Comparison of ENCODE assay signal across 8 cellular contexts in the genomic region with DNA sequence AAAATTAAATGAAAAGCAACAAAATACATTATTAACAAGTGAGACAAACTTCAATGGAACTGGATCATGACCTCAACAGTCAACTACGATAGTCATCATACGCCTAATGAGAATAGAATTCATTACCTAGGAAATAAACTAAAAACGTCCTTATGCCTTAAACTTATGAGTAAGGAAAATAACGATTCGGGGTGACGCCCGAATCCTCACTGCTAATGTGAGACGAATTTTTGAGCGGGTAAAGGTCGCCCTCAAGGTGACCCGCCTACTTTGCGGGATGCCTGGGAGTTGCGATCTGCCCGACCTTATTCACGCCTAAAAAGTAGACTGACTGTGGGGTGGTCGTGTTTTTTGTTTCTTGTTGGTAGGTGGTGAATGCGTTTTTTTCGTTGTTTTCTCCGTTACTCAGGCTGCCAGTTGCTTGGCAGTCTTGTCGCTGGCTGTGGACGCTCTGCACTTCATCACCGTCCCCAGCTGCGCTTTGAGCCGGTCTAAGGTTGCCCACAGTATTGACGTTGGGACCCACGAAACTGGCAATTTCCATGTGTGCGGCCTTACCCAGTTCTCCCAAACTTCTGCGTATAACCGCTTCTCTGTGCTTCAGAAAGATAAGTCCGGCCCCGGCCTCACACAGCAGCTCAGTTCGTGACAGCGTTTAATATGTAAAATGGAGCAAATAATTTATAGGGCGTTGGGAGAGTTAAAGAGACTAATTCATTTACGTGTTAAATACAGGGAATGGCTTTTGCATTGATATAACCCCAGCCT. TPM values are rescaled to one million over a fixed set of nuclear protein-coding genes. Genes with fewer than 3 reads are reported as not detected.
A peak's percentile ranks its signal among the peaks of the same experiment; 100 is the strongest.
DNase-seq lines count a peak whose midpoint lies in the region; ATAC-seq and FAIRE-seq lines count a peak whose summit lies in the region.

No MANE protein-coding gene starts in this region.

- H3K27me3 Mint-ChIP-seq in activated CD4-positive, alpha-beta T cell treated with anti-CD3 and anti-CD28 coated beads for 36 hours: no peaks in the 10 kb centered on the region

- no peaks in the 10 kb centered on the region for H3K9me3 Mint-ChIP-seq in activated CD4-positive, alpha-beta T cell treated with anti-CD3 and anti-CD28 coated beads for 36 hours (ENCODE audit: low read depth)

- FAIRE-seq in colon (lab: Jason Lieb, UNC): peak; percentile 18

- peaks cover 29% of the 10 kb centered on the region for H3K36me3 Mint-ChIP-seq in activated CD4-positive, alpha-beta T cell treated with anti-CD3 and anti-CD28 coated beads for 36 hours (ENCODE audit: low read depth)

- peaks cover 48% of the 10 kb centered on the region for H3K4me1 Mint-ChIP-seq in activated CD4-positive, alpha-beta T cell treated with anti-CD3 and anti-CD28 coated beads for 36 hours

- H3K4me3 Mint-ChIP-seq in activated CD4-positive, alpha-beta T cell treated with anti-CD3 and anti-CD28 coated beads for 36 hours: peak overlapping the region; percentile 97

- peak overlapping the region; percentile 99 for H3K27ac Mint-ChIP-seq in activated CD4-positive, alpha-beta T cell treated with anti-CD3 and anti-CD28 coated beads for 36 hours

- ATAC-seq in GM19043 (IDR thresholded peaks at IDR 0.05; ENCODE audit: low read depth, unreplicated experiment) (peak; percentile 50), HG03378 (IDR thresholded peaks at IDR 0.05; ENCODE audit: unreplicated experiment) (peak; percentile 52), left lobe of liver (peak; percentile 69)
- ATAC-seq in activated CD4-positive, alpha-beta T cell treated with anti-CD3 and anti-CD28 coated beads for 36 hours: peak; percentile 82

- intact Hi-C loops in activated CD4-positive, alpha-beta T cell treated with anti-CD3 and anti-CD28 coated beads for 36 hours (cut with DNase I, micrococcal nuclease): loop anchor here (1.0 to 10.0 kb wide), 12 partner anchors 34 to 1330 kb away; a partner anchor contains a TSS

- DNase-seq in AG20443 (ENCODE audit: low spot score): peak; percentile 83
- DNase-seq in NCI-H510A (lab: John Stamatoyannopoulos, UW): peak; percentile 69
- peak; percentile 94 for DNase-seq in activated CD4-positive, alpha-beta T cell treated with anti-CD3 and anti-CD28 coated beads for 36 hours
- peak; percentile 91 for DNase-seq in left lobe of liver (ENCODE audit: low spot score)
- peak; percentile 84 to 91 for DNase-seq in stimulated activated CD4-positive, alpha-beta T cell treated with anti-CD3 and anti-CD28 coated beads, Interleukin-2, amount 100 ng/mL, for 24 hours

- CTCF ChIA-PET in activated CD4-positive, alpha-beta T cell treated with anti-CD3 and anti-CD28 coated beads for 36 hours (lab: Charles Lee): interaction anchor here (0.8 kb wide), 1 partner anchor 81 kb away, joined by 3 read pairs; no protein-coding TSS in a partner anchor

- POLR2A ChIA-PET in activated CD4-positive, alpha-beta T cell treated with anti-CD3 and anti-CD28 coated beads for 36 hours (lab: Charles Lee): interaction anchor here (0.5 to 2.9 kb wide), 43 partner anchors 9 to 1170 kb away, joined by 3 to 53 read pairs (median 4); a partner anchor contains a TSS

RNA-seq across cellular contexts. Expression of a gene that starts 0.6 kb away (rescaled TPM):
- total RNA-seq in activated CD4-positive, alpha-beta T cell treated with anti-CD3 and anti-CD28 coated beads for 36 hours: 10 to 100 TPM; 77.6 to 88.6 TPM
- 20.8 TPM for total RNA-seq in left lobe of liver

RNA-seq across cellular contexts. Expression of a gene that starts 25.1 kb away (rescaled TPM):
- under 1 TPM; 0.54 to 0.69 TPM for total RNA-seq in activated CD4-positive, alpha-beta T cell treated with anti-CD3 and anti-CD28 coated beads for 36 hours
- 0.75 TPM for total RNA-seq in left lobe of liver

RNA-seq across cellular contexts. Expression of a gene that starts 33.9 kb away (rescaled TPM):
- total RNA-seq in activated CD4-positive, alpha-beta T cell treated with anti-CD3 and anti-CD28 coated beads for 36 hours: 100 to 1,000 TPM in 1 of 2 experiments, 10 to 100 TPM in 1; 79.5 to 101 TPM
- total RNA-seq in left lobe of liver: 147 TPM

Comparison
In these comparisons a context has a peak if more than half of its experiments do, and no peak if none do; other contexts are left out.
1. Peak in every context shown above with its lines: DNase-seq and ATAC-seq.